In genomic region chrX:135520022-135520552, GRCh38 we compare ENCODE assay signal across 8 cellular contexts. TPM values are rescaled to one million over a fixed set of nuclear protein-coding genes. Genes with fewer than 3 reads are reported as not detected.
DNase-seq lines count a peak whose midpoint lies in the region; ATAC-seq, FAIRE-seq and TF ChIP-seq lines count a peak whose summit lies in the region.

No MANE protein-coding gene starts in this region.

- H2BK120ac ChIP-seq in H9 (ENCODE audit: low read depth, low read length, poor library complexity, severe bottlenecking), result no peak overlapping the region

- ATAC-seq in activated naive CD8-positive, alpha-beta T cell treated with anti-CD3 and anti-CD28 coated beads, Interleukin-2, amount 50 U/mL, for 24 hours, result no peak

- H2BK5ac ChIP-seq in H9 (ENCODE audit: insufficient read length, low read length), result no peak overlapping the region

- peak overlapping the region; percentile 87 to 95 for H3K4me3 Mint-ChIP-seq in H9
- H3K4me3 Mint-ChIP-seq in activated naive CD8-positive, alpha-beta T cell treated with anti-CD3 and anti-CD28 coated beads, Interleukin-2, amount 50 U/mL, for 24 hours, result peak overlapping the region; percentile 99

- TF ChIP-seq POLR2A in transverse colon (IDR thresholded peaks at IDR 0.05), result no peak

- no peak overlapping the region for H3K23ac ChIP-seq in H9 (ENCODE audit: insufficient read length, low read depth, low read length)

- no peak overlapping the region for H3K56ac ChIP-seq in H9 (ENCODE audit: insufficient read length, low read depth, low read length)

- no peak overlapping the region for H3K27ac ChIP-seq in H9 (ENCODE audit: insufficient read length, low read depth, low read length)
- H3K27ac ChIP-seq in kidney (ENCODE audit: low read depth in 2 of 2, low read length in 2 of 2), result peak overlapping the region; percentile 65 to 86
- H3K27ac ChIP-seq in transverse colon, result peak overlapping the region; percentile 91 to 98 (median 97)

- H3K36me3 ChIP-seq in BE2C, result no peaks in the 10 kb centered on the region
- H3K36me3 ChIP-seq in kidney (ENCODE audit: control insufficient read depth in 1 of 2, insufficient read depth in 2 of 2, low read length in 2 of 2), result no peaks in the 10 kb centered on the region
- H3K36me3 ChIP-seq in transverse colon, result no peaks in the 10 kb centered on the region

- no peaks in the 10 kb centered on the region for H3K9me3 ChIP-seq in BE2C
- peaks cover 13% of the 10 kb centered on the region for H3K9me3 ChIP-seq in H9 (ENCODE audit: control insufficient read depth, low read depth, low read length)
- no peaks in the 10 kb centered on the region for H3K9me3 ChIP-seq in kidney (ENCODE audit: control insufficient read depth in 1 of 2, low read length in 2 of 2)
- no peaks in the 10 kb centered on the region for H3K9me3 ChIP-seq in transverse colon

- peaks cover 49 to 66% of the 10 kb centered on the region in 2 experiments for H3K9me3 Mint-ChIP-seq in H9
- no peaks in the 10 kb centered on the region for H3K9me3 Mint-ChIP-seq in activated naive CD8-positive, alpha-beta T cell treated with anti-CD3 and anti-CD28 coated beads, Interleukin-2, amount 50 U/mL, for 24 hours

- H3K18ac ChIP-seq in H9 (ENCODE audit: insufficient read length, low read depth, low read length), result no peak overlapping the region

- H2BK15ac ChIP-seq in H9 (ENCODE audit: low read depth, low read length), result no peak overlapping the region

- H3K14ac ChIP-seq in H9 (ENCODE audit: insufficient read depth, low read length), result no peak overlapping the region

- no peak overlapping the region for H2BK20ac ChIP-seq in H9 (ENCODE audit: low read depth, low read length, poor library complexity, severe bottlenecking)

- H3K4me1 Mint-ChIP-seq in H9, result peaks cover 9 to 10% of the 10 kb centered on the region in 2 experiments
- H3K4me1 Mint-ChIP-seq in activated naive CD8-positive, alpha-beta T cell treated with anti-CD3 and anti-CD28 coated beads, Interleukin-2, amount 50 U/mL, for 24 hours, result peaks cover 44% of the 10 kb centered on the region

- no peak overlapping the region for H2BK12ac ChIP-seq in H9 (ENCODE audit: insufficient read length, low read depth, low read length)

- TF ChIP-seq EP300 in transverse colon (IDR thresholded peaks at IDR 0.05; ENCODE audit: low read depth), result no peak

- no peak overlapping the region for H4K5ac ChIP-seq in H9 (ENCODE audit: insufficient read length, low read depth, low read length)

- H2AFZ ChIP-seq in H9 (ENCODE audit: low read length), result no peak overlapping the region

- no peak for TF ChIP-seq CTCF in BE2C (IDR thresholded peaks at IDR 0.05; ENCODE audit: low read depth, low read length)
- no peak for TF ChIP-seq CTCF in H9 (conservative IDR thresholded peaks at IDR 0.05)
- TF ChIP-seq CTCF in kidney (IDR thresholded peaks at IDR 0.05; ENCODE audit: borderline replicate concordance, extremely low read depth, insufficient read depth), result no peak
- TF ChIP-seq CTCF in transverse colon (IDR thresholded peaks at IDR 0.05), result no peak

- no peaks in the 10 kb centered on the region for H3K27me3 Mint-ChIP-seq in H9 (ENCODE audit: low read depth)
- H3K27me3 Mint-ChIP-seq in activated naive CD8-positive, alpha-beta T cell treated with anti-CD3 and anti-CD28 coated beads, Interleukin-2, amount 50 U/mL, for 24 hours, result no peaks in the 10 kb centered on the region

- no peak for FAIRE-seq in kidney (lab: Jason Lieb, UNC)

- no CpG with 5 or more reads among the region's 12 CpGs for WGBS in H9 (ENCODE audit: extremely low coverage, insufficient read length, low lambda C conversion rate)
- WGBS in transverse colon (ENCODE audit: low coverage in 1 of 2), 2 donors, result 2 to 40% methylated on average over 7 to 12 of the region's 12 CpGs

- peaks cover 5% of the 10 kb centered on the region for H3K23me2 ChIP-seq in H9 (ENCODE audit: insufficient read length, low read depth, low read length, poor library complexity, severe bottlenecking)

- peak overlapping the region; percentile 79 for H3K4me2 ChIP-seq in H9 (ENCODE audit: insufficient read depth, insufficient read length, low read length)

- intact Hi-C loops in kidney (cut with DNase I) (no loop called here), transverse colon (cut with DNase I; ENCODE audit: low total_unique reads) (no loop called here)

- no peak overlapping the region for H4K91ac ChIP-seq in H9 (ENCODE audit: insufficient read length, low read depth, low read length)

- no peaks in the 10 kb centered on the region for H3K27me3 ChIP-seq in BE2C
- H3K27me3 ChIP-seq in H9 (ENCODE audit: insufficient read depth, low read length), result no peaks in the 10 kb centered on the region
- no peaks in the 10 kb centered on the region for H3K27me3 ChIP-seq in transverse colon

- no peak overlapping the region for H4K8ac ChIP-seq in H9 (replicated peaks; ENCODE audit: insufficient read length, low read depth, low read length)

- H3K27ac Mint-ChIP-seq in H9, result peak overlapping the region in 1 of 3 experiments; percentile 98; a peak in 1 of 7 replicates
- peak overlapping the region; percentile 98 for H3K27ac Mint-ChIP-seq in activated naive CD8-positive, alpha-beta T cell treated with anti-CD3 and anti-CD28 coated beads, Interleukin-2, amount 50 U/mL, for 24 hours

- no peak overlapping the region for H3T11ph ChIP-seq in H9 (ENCODE audit: low read length)

- no peak for DNase-seq in BE2C
- DNase-seq in H9, result no peak
- no peak for DNase-seq in activated naive CD8-positive, alpha-beta T cell treated with anti-CD3 and anti-CD28 coated beads, Interleukin-2, amount 50 U/mL, for 24 hours
- DNase-seq in kidney, result no peak
- no peak for DNase-seq in transverse colon
- DNase-seq in HPDE6-E6E7 (ENCODE audit: extremely low spot score), result no peak
- no peak for DNase-seq in dedifferentiated amniotic fluid mesenchymal stem cell (ENCODE audit: extremely low spot score)
- DNase-seq in hippocampal formation (lab: John Stamatoyannopoulos, UW), result no peak

- in situ Hi-C loops in transverse colon (cut with MboI; ENCODE audit: low pct_ligation_motif_present in 1 of 4, low pct_unique_long_range_greater_than_20kb in 1 of 4, low sequenced_read_pairs in 3 of 4), result no loop called here

- H3K4me3 ChIP-seq in BE2C (ENCODE audit: low read depth, low read length) (peak overlapping the region; percentile 72), kidney (ENCODE audit: low read length in 2 of 2) (peak overlapping the region; percentile 63 to 72), transverse colon (peak overlapping the region; percentile 2 to 87 (median 68))

- H4K20me1 ChIP-seq in H9 (ENCODE audit: control insufficient read depth, insufficient read depth, insufficient read length), result no peaks in the 10 kb centered on the region

- no peak overlapping the region for H3K4ac ChIP-seq in H9 (ENCODE audit: low read depth, low read length)

- H3K79me2 ChIP-seq in H9 (ENCODE audit: insufficient read depth, low read length), result no peaks in the 10 kb centered on the region

- no peak overlapping the region for H3K9ac ChIP-seq in H9 (ENCODE audit: extremely low read depth, insufficient read length, low read length)
- peak overlapping the region in 1 of 2 donors; percentile 77 for H3K9ac ChIP-seq in kidney (ENCODE audit: low read length in 2 of 2)

- no peak overlapping the region for H2AK5ac ChIP-seq in H9 (ENCODE audit: insufficient read length, low read length)

- H3K79me1 ChIP-seq in H9 (ENCODE audit: insufficient read depth, low read depth, low read length, poor library complexity, severe bottlenecking), result no peaks in the 10 kb centered on the region

- H3K4me1 ChIP-seq in BE2C (no peaks in the 10 kb centered on the region), H9 (ENCODE audit: insufficient read depth, low read length) (no peaks in the 10 kb centered on the region), kidney (ENCODE audit: control insufficient read depth in 1 of 2, insufficient read depth in 1 of 2, low read depth in 1 of 2, low read length in 2 of 2) (no peaks in the 10 kb centered on the region), transverse colon (peaks cover 0 to 21% (median 0%) of the 10 kb centered on the region in 4 donors)

- H3K36me3 Mint-ChIP-seq in H9 (ENCODE audit: insufficient read depth in 1 of 3, low read depth in 3 of 3), result peaks cover 0 to 2% (median 0%) of the 10 kb centered on the region in 3 experiments; a peak in 3 of 7 replicates
- peaks cover 12% of the 10 kb centered on the region for H3K36me3 Mint-ChIP-seq in activated naive CD8-positive, alpha-beta T cell treated with anti-CD3 and anti-CD28 coated beads, Interleukin-2, amount 50 U/mL, for 24 hours (ENCODE audit: low read depth)

RNA-seq across cellular contexts. Expression of gene INTS6L, which starts 0.4 kb away (rescaled TPM):
- 2.4 TPM for polyA plus RNA-seq in BE2C (2012; ENCODE audit: insufficient read depth, insufficient read length, low read depth)
- 7.4 and 7.8 TPM in 2 replicates for total RNA-seq in H9 (2021)
- 7.7 TPM for total RNA-seq in kidney
- 4.7 TPM for polyA plus RNA-seq in kidney (ENCODE audit: insufficient read depth, low read depth, low replicate concordance)
- 100 to 1,000 TPM in 1 of 4 donors, 10 to 100 TPM in 3; 23.5 to 195 (median 44.4) TPM for total RNA-seq in transverse colon
